In genomic region chr17:39573447-39574298, GRCh38 we compare ENCODE assay signal across 8 cellular contexts. TPM values are rescaled to one million over a fixed set of nuclear protein-coding genes. Genes with fewer than 3 reads are reported as not detected.
DNase-seq lines count a peak whose midpoint lies in the region; ATAC-seq and TF ChIP-seq lines count a peak whose summit lies in the region.

No MANE protein-coding gene starts in this region.

- peaks cover 12% of the 10 kb centered on the region for H3K9me3 Mint-ChIP-seq in MCF 10A (ENCODE audit: unreplicated experiment)

- peak overlapping the region; percentile 85 for H3K27ac Mint-ChIP-seq in MCF 10A (ENCODE audit: low read depth, unreplicated experiment)

- H3K27me3 ChIP-seq in SJCRH30 (peaks cover 5% of the 10 kb centered on the region), iPS-15b (ENCODE audit: control insufficient read depth, insufficient read depth, low read length) (peaks cover 15% of the 10 kb centered on the region), sigmoid colon (no peaks in the 10 kb centered on the region)

- no peak for TF ChIP-seq EP300 in sigmoid colon (IDR thresholded peaks at IDR 0.05)

- TF ChIP-seq CTCF in MCF 10A (IDR thresholded peaks at IDR 0.05; ENCODE audit: unreplicated experiment) = no peak
- no peak for TF ChIP-seq CTCF in sigmoid colon (IDR thresholded peaks at IDR 0.05)

- H3K4me3 ChIP-seq in SJCRH30 (peak overlapping the region; percentile 66), iPS-15b (ENCODE audit: low read depth, low read length) (peak overlapping the region; percentile 71), sigmoid colon (peak overlapping the region; percentile 60 to 71 (median 68))

- peaks cover 2% of the 10 kb centered on the region; the same call in 1 of the 2 replicates for H3K4me1 ChIP-seq in SJCRH30
- H3K4me1 ChIP-seq in iPS-15b (ENCODE audit: control insufficient read depth, insufficient read depth, low read length) = peaks cover 4% of the 10 kb centered on the region
- H3K4me1 ChIP-seq in sigmoid colon = peaks cover 0 to 15% (median 12%) of the 10 kb centered on the region in 4 donors

- no peaks in the 10 kb centered on the region for H3K4me1 Mint-ChIP-seq in MCF 10A (ENCODE audit: insufficient read depth, unreplicated experiment)

- H3K27ac ChIP-seq in SJCRH30 = no peak overlapping the region; the same call in 1 of the 2 replicates
- peak overlapping the region; percentile 86 to 92 (median 88) for H3K27ac ChIP-seq in sigmoid colon

- H3K9me3 ChIP-seq in SJCRH30 (replicated peaks) (0 out of 2 replicates have a peak, but pooled peaks cover 5% of the 10 kb centered on the region), iPS-15b (ENCODE audit: control insufficient read depth, insufficient read depth, low read length) (no peaks in the 10 kb centered on the region), sigmoid colon (no peaks in the 10 kb centered on the region)

- no peak for TF ChIP-seq POLR2A in sigmoid colon (IDR thresholded peaks at IDR 0.05)

- in situ Hi-C loops in Caki2 (cut with HindIII; ENCODE audit: low pct_unique_long_range_greater_than_20kb, low sequenced_read_pairs) = no loop called here

- ATAC-seq in HG03025 (IDR thresholded peaks at IDR 0.05; ENCODE audit: low FRiP score, unreplicated experiment) (no peak), GM19467 (IDR thresholded peaks at IDR 0.05; ENCODE audit: unreplicated experiment) (no peak)

- peaks cover 22% of the 10 kb centered on the region for H3K36me3 Mint-ChIP-seq in MCF 10A (ENCODE audit: insufficient read depth, unreplicated experiment)

- DNase-seq in Caki2 (ENCODE audit: low read depth) (peak; percentile 82), HPDE6-E6E7 (ENCODE audit: extremely low spot score) (peak; percentile 66), SJCRH30 (peak; percentile 59 to 69), MCF 10A (ENCODE audit: unreplicated experiment) (peak; percentile 61), sigmoid colon (peak; percentile 87)

- no TSS peak for BruUV-seq in MCF 10A (replicated peaks; lab: Mats Ljungman, UMichigan)

- POLR2A ChIA-PET in MCF 10A (lab: Yijun Ruan, JAX) = interaction anchor here (0.6 to 1.7 kb wide), 6 partner anchors 9 to 131 kb away, joined by 3 to 6 read pairs (median 4); partner anchors contain the start of gene CDK12

- no peaks in the 10 kb centered on the region for H3K36me3 ChIP-seq in SJCRH30
- H3K36me3 ChIP-seq in iPS-15b (ENCODE audit: control insufficient read depth, insufficient read depth, low read length) = no peaks in the 10 kb centered on the region
- H3K36me3 ChIP-seq in sigmoid colon = peaks cover 0 to 4% (median 0%) of the 10 kb centered on the region in 4 donors

- CTCF ChIA-PET in MCF 10A (lab: Yijun Ruan, JAX) = interaction anchor here (0.6 to 0.9 kb wide), 2 partner anchors 48 to 50 kb away, joined by 3 read pairs; no protein-coding TSS in a partner anchor

- peak overlapping the region; percentile 81 for H3K4me3 Mint-ChIP-seq in MCF 10A (ENCODE audit: unreplicated experiment)

- intact Hi-C loops in MCF 10A (cut with micrococcal nuclease) (no loop called here), sigmoid colon (cut with DNase I) (no loop called here)

- H3K9ac ChIP-seq in iPS-15b (ENCODE audit: low read depth, low read length) = peak overlapping the region; percentile 24

- 1 to 4% methylated on average over 66 of the region's 66 CpGs for WGBS in sigmoid colon, 2 donors

- no peaks in the 10 kb centered on the region for H3K27me3 Mint-ChIP-seq in MCF 10A (ENCODE audit: insufficient read depth, unreplicated experiment)

RNA-seq across cellular contexts. Expression of gene NEUROD2, which starts 34.0 kb away (rescaled TPM):
- total RNA-seq in Caki2 (2014; rRNA removed; shearing (Covaris generic); ENCODE audit: low replicate concordance) = not detected in 2 replicates
- 0.20 TPM in 1 of 2 replicates, not detected in the other for total RNA-seq in SJCRH30 (2014; rRNA removed; shearing (Covaris generic))
- total RNA-seq in MCF 10A (2022) = not detected in 2 replicates
- total RNA-seq in sigmoid colon = under 1 TPM in 1 of 4 donors, not detected in 3; 0.33 TPM
- 1 to 10 TPM in 1 of 3 donors, under 1 TPM in 1, not detected in 1; 0.23 to 1.2 TPM for polyA plus RNA-seq in sigmoid colon

RNA-seq across cellular contexts. Expression of gene PPP1R1B, which starts 53.1 kb away (rescaled TPM):
- not detected in 2 replicates for total RNA-seq in Caki2 (2014; rRNA removed; shearing (Covaris generic); ENCODE audit: low replicate concordance)
- not detected in 2 replicates for total RNA-seq in SJCRH30 (2014; rRNA removed; shearing (Covaris generic))
- total RNA-seq in MCF 10A (2022) (not detected in 2 replicates), sigmoid colon (10 to 100 TPM in 1 of 4 donors, 1 to 10 TPM in 3; 4.2 to 12.1 (median 7.2) TPM)
- polyA plus RNA-seq in sigmoid colon = 100 to 1,000 TPM; 255 to 280 (median 273) TPM
